Comparison of ENCODE assay signal across 22 cellular contexts in genomic region chr9:123062306-123063171, GRCh38. TPM values are rescaled to one million over a fixed set of nuclear protein-coding genes. Genes with fewer than 3 reads are reported as not detected.
DNase-seq lines count a peak whose midpoint lies in the region; FAIRE-seq and TF ChIP-seq lines count a peak whose summit lies in the region.
"Had no signal": no experiment of that assay in that cellular context is flagged by ENCODE, and none has a peak within 500 bp of the region (broad histone marks: within the 10 kb centered on the region; RNA-seq: fewer than 3 reads in every experiment).

No MANE protein-coding gene starts in this region.

- H3K27ac Mint-ChIP-seq in T-helper 2 cell treated with Interferon-gamma antibody and Interleukin-4, amounts not matched to agents 5 μg/mL and 100 μg/mL, for 36 hours: no peak overlapping the region
- H3K27ac Mint-ChIP-seq: activated CD4-positive, alpha-beta T cell treated with anti-CD3 and anti-CD28 coated beads, Interleukin-2, amount 10 ng/mL, durations not matched to agents 24 days and 14 days; activated naive CD4-positive, alpha-beta T cell treated with anti-CD3 and anti-CD28 coated beads, Interleukin-2, amount 50 U/mL, for 24 hours; CD4-positive, CD25-positive, alpha-beta regulatory T cell; immature natural killer cell; memory B cell; T-helper 1 cell treated with Interleukin-12 subunit alpha and Interleukin-12 subunit beta and Interleukin-4 antibody, amounts not matched to agents 30 μg/mL and 1 μg/mL, for 36 hours had no signal

- no peaks in the 10 kb centered on the region for H3K27me3 Mint-ChIP-seq in T-helper 2 cell treated with Interferon-gamma antibody and Interleukin-4, amounts not matched to agents 5 μg/mL and 100 μg/mL, for 36 hours (ENCODE audit: low read depth)
- H3K27me3 Mint-ChIP-seq: activated CD4-positive, alpha-beta T cell treated with anti-CD3 and anti-CD28 coated beads, Interleukin-2, amount 10 ng/mL, durations not matched to agents 24 days and 14 days; activated naive CD4-positive, alpha-beta T cell treated with anti-CD3 and anti-CD28 coated beads, Interleukin-2, amount 50 U/mL, for 24 hours; CD4-positive, CD25-positive, alpha-beta regulatory T cell; memory B cell; naive B cell had no signal

- no peaks in the 10 kb centered on the region for H3K36me3 ChIP-seq in uterus

- no peaks in the 10 kb centered on the region for H3K27me3 ChIP-seq in uterus
- H3K27me3 ChIP-seq: foreskin keratinocyte had no signal

- H3K27ac ChIP-seq in angular gyrus (ENCODE audit: low read depth, low read length) (peak overlapping the region; percentile 5), uterus (peak overlapping the region; percentile 14 to 55)
- H3K27ac ChIP-seq: foreskin keratinocyte had no signal

- H3K36me3 Mint-ChIP-seq in T-helper 2 cell treated with Interferon-gamma antibody and Interleukin-4, amounts not matched to agents 5 μg/mL and 100 μg/mL, for 36 hours (ENCODE audit: low read depth): peaks cover 9% of the 10 kb centered on the region

- intact Hi-C loops in uterus (cut with DNase I; ENCODE audit: low total_unique reads): no loop called here

- no peak overlapping the region for H3K4me3 Mint-ChIP-seq in T-helper 2 cell treated with Interferon-gamma antibody and Interleukin-4, amounts not matched to agents 5 μg/mL and 100 μg/mL, for 36 hours
- H3K4me3 Mint-ChIP-seq: activated CD4-positive, alpha-beta T cell treated with anti-CD3 and anti-CD28 coated beads, Interleukin-2, amount 10 ng/mL, durations not matched to agents 24 days and 14 days; activated naive CD4-positive, alpha-beta T cell treated with anti-CD3 and anti-CD28 coated beads, Interleukin-2, amount 50 U/mL, for 24 hours; CD4-positive, CD25-positive, alpha-beta regulatory T cell; immature natural killer cell; memory B cell; naive B cell; T-helper 1 cell treated with Interleukin-12 subunit alpha and Interleukin-12 subunit beta and Interleukin-4 antibody, amounts not matched to agents 30 μg/mL and 1 μg/mL, for 36 hours had no signal

- DNase-seq in H54 (ENCODE audit: insufficient read length, low spot score) (no peak), myocyte (ENCODE audit: low read depth) (peak; percentile 33), uterus (no peak), COR-L47 (lab: John Stamatoyannopoulos, UW) (no peak)
- no peak for DNase-seq in activated CD4-positive, alpha-beta T cell treated with anti-CD3 and anti-CD28 coated beads, Interleukin-2, amount 50 U/mL, for 1 hour
- no peak for DNase-seq in T-helper 2 cell treated with Interferon-gamma antibody and Interleukin-4, amounts not matched to agents 5 μg/mL and 100 μg/mL, for 36 hours (ENCODE audit: low spot score)
- DNase-seq: activated CD4-positive, alpha-beta T cell treated with anti-CD3 and anti-CD28 coated beads, Interleukin-2, amount 10 ng/mL, durations not matched to agents 24 days and 14 days; CD4-positive, CD25-positive, alpha-beta regulatory T cell; foreskin keratinocyte; GDM1; GOT3; immature natural killer cell; Karpas-422; naive B cell; NCI-H1694; NCI-H510A treated with DMSO at 0.1 percent for 48 hours; NK-92 treated with Interleukin-12 subunit alpha and Interleukin-12 subunit beta, amount 100 ng/mL, for 24 hours; SIG-M5 had no signal

- TF ChIP-seq POLR2A in H54 (IDR thresholded peaks at IDR 0.05; ENCODE audit: low read depth, low read length) (no peak), uterus (IDR thresholded peaks at IDR 0.05) (no peak)

- no peaks in the 10 kb centered on the region for H3K9me3 Mint-ChIP-seq in T-helper 2 cell treated with Interferon-gamma antibody and Interleukin-4, amounts not matched to agents 5 μg/mL and 100 μg/mL, for 36 hours
- H3K9me3 Mint-ChIP-seq: activated CD4-positive, alpha-beta T cell treated with anti-CD3 and anti-CD28 coated beads, Interleukin-2, amount 10 ng/mL, durations not matched to agents 24 days and 14 days; activated naive CD4-positive, alpha-beta T cell treated with anti-CD3 and anti-CD28 coated beads, Interleukin-2, amount 50 U/mL, for 24 hours; CD4-positive, CD25-positive, alpha-beta regulatory T cell; immature natural killer cell; memory B cell; naive B cell; T-helper 1 cell treated with Interleukin-12 subunit alpha and Interleukin-12 subunit beta and Interleukin-4 antibody, amounts not matched to agents 30 μg/mL and 1 μg/mL, for 36 hours had no signal

- H3K4me1 ChIP-seq in uterus: peaks cover 3 to 4% of the 10 kb centered on the region in 2 donors
- H3K4me1 ChIP-seq: foreskin keratinocyte had no signal

- peak; percentile 33 for FAIRE-seq in H54 (lab: Jason Lieb, UNC)

- no peak overlapping the region for H3K4me3 ChIP-seq in uterus

- H3K4me1 Mint-ChIP-seq in T-helper 2 cell treated with Interferon-gamma antibody and Interleukin-4, amounts not matched to agents 5 μg/mL and 100 μg/mL, for 36 hours (ENCODE audit: low read depth): no peaks in the 10 kb centered on the region
- H3K4me1 Mint-ChIP-seq: activated CD4-positive, alpha-beta T cell treated with anti-CD3 and anti-CD28 coated beads, Interleukin-2, amount 10 ng/mL, durations not matched to agents 24 days and 14 days; activated naive CD4-positive, alpha-beta T cell treated with anti-CD3 and anti-CD28 coated beads, Interleukin-2, amount 50 U/mL, for 24 hours; immature natural killer cell; memory B cell; naive B cell had no signal

- H3K9me3 ChIP-seq in uterus: no peaks in the 10 kb centered on the region

- no peak for TF ChIP-seq CTCF in uterus (IDR thresholded peaks at IDR 0.05)

RNA-seq across cellular contexts. Expression of gene GPR21, which starts 29.1 kb away (rescaled TPM):
- total RNA-seq in myocyte (0.42 TPM in 1 of 2 replicates, not detected in the other), uterus (1 to 10 TPM in 3 of 4 donors, not detected in 1; 1.5 to 7.2 (median 4.3) TPM)
- polyA plus RNA-seq in myocyte (2012): 0.25 TPM
- polyA plus RNA-seq: CD4-positive, CD25-positive, alpha-beta regulatory T cell; foreskin keratinocyte; immature natural killer cell had no signal
